9 cellular contexts compared by ENCODE assay signal in genomic region chr1:109923131-109923945, GRCh38. TPM values are rescaled to one million over a fixed set of nuclear protein-coding genes. Genes with fewer than 3 reads are reported as not detected.
DNase-seq lines count a peak whose midpoint lies in the region; ATAC-seq and TF ChIP-seq lines count a peak whose summit lies in the region.
"Had no signal": no experiment of that assay in that cellular context is flagged by ENCODE, and none has a peak within 500 bp of the region (broad histone marks: within the 10 kb centered on the region; RNA-seq: fewer than 3 reads in every experiment).

No MANE protein-coding gene starts in this region.

- no peaks in the 10 kb centered on the region for H3K4me1 Mint-ChIP-seq in activated CD4-positive, alpha-beta memory T cell treated with anti-CD3 and anti-CD28 coated beads for 36 hours (ENCODE audit: low read depth)

- no peak overlapping the region for H3K4me3 Mint-ChIP-seq in activated CD4-positive, alpha-beta memory T cell treated with anti-CD3 and anti-CD28 coated beads for 36 hours

- H3K9me2 ChIP-seq in HCT116 (ENCODE audit: insufficient read depth), result no peaks in the 10 kb centered on the region

- H3K36me3 Mint-ChIP-seq in activated CD4-positive, alpha-beta memory T cell treated with anti-CD3 and anti-CD28 coated beads for 36 hours, result peaks cover 81% of the 10 kb centered on the region

- no peaks in the 10 kb centered on the region for H3K27me3 ChIP-seq in A673 (replicated peaks; ENCODE audit: insufficient read depth, low read depth, low read length, poor library complexity)
- H3K27me3 ChIP-seq in HCT116 (ENCODE audit: insufficient read depth, low read length), result no peaks in the 10 kb centered on the region
- H3K27me3 ChIP-seq: ascending aorta had no signal

- H4K20me1 ChIP-seq in HCT116 (ENCODE audit: insufficient read depth), result no peaks in the 10 kb centered on the region

- H3K27me3 Mint-ChIP-seq in activated CD4-positive, alpha-beta memory T cell treated with anti-CD3 and anti-CD28 coated beads for 36 hours, result no peaks in the 10 kb centered on the region

- no peaks in the 10 kb centered on the region for H3K9me3 Mint-ChIP-seq in activated CD4-positive, alpha-beta memory T cell treated with anti-CD3 and anti-CD28 coated beads for 36 hours

- H3K9me3 ChIP-seq in A673 (ENCODE audit: low read depth, low read length, poor library complexity, severe bottlenecking) (no peaks in the 10 kb centered on the region), HCT116 (ENCODE audit: control insufficient read depth in 1 of 2, insufficient read depth in 1 of 2, low read depth in 1 of 2, low read length in 2 of 2) (no peaks in the 10 kb centered on the region)
- H3K9me3 ChIP-seq: ascending aorta had no signal

- no peaks in the 10 kb centered on the region for H3K79me2 ChIP-seq in HCT116 (ENCODE audit: insufficient read depth, low read length)

- TF ChIP-seq POLR2A in HCT116 (IDR thresholded peaks at IDR 0.05; ENCODE audit: borderline replicate concordance, extremely low read depth, insufficient read depth, insufficient read length), result no peak

- H3K36me3 ChIP-seq in A673 (ENCODE audit: insufficient read depth, low read length, poor library complexity, severe bottlenecking) (no peaks in the 10 kb centered on the region), HCT116 (ENCODE audit: control insufficient read depth in 1 of 2, insufficient read depth in 2 of 2, low read length in 2 of 2) (peaks cover 0 to 3% of the 10 kb centered on the region in 2 experiments; a peak in 1 of 4 replicates)

- no peak overlapping the region for H3K4me2 ChIP-seq in HCT116 (ENCODE audit: low read length)

- H3K9ac ChIP-seq in HCT116 (ENCODE audit: low read length), result no peak overlapping the region

- RAD21 ChIA-PET in HCT116 (lab: Charles Lee; ENCODE audit: low non-redundant PET in 1 of 2, low total read pairs in 2 of 2, uncharacterized antibody in 2 of 2, unreplicated experiment in 2 of 2), result interaction anchor here in 1 of 2 experiments (1.5 kb wide), 1 partner anchor 61 kb away, joined by 5 read pairs; the partner anchor contains the start of gene AHCYL1

- no peaks in the 10 kb centered on the region for H3K4me1 ChIP-seq in A673 (ENCODE audit: insufficient read depth, low read length, poor library complexity, severe bottlenecking)
- H3K4me1 ChIP-seq in HCT116 (ENCODE audit: control insufficient read depth in 1 of 2, insufficient read depth in 2 of 2, low read length in 2 of 2), result no peaks in the 10 kb centered on the region

- peak overlapping the region; percentile 50 for H3K27ac Mint-ChIP-seq in activated CD4-positive, alpha-beta memory T cell treated with anti-CD3 and anti-CD28 coated beads for 36 hours

- H3K27ac ChIP-seq in A673 (ENCODE audit: low read depth, low read length, poor library complexity, severe bottlenecking) (no peak overlapping the region), HCT116 (ENCODE audit: low read depth, low read length) (no peak overlapping the region; the same call in 1 of the 2 replicates)

- intact Hi-C loops in A673 (cut with micrococcal nuclease; ENCODE audit: unreplicated experiment) (no loop called here), HCT116 (cut with micrococcal nuclease) (loop anchor here (5.0 kb wide), 2 partner anchors 59 to 141 kb away; partner anchors contain the start of gene AHCYL1)
- intact Hi-C loops in activated CD4-positive, alpha-beta memory T cell treated with anti-CD3 and anti-CD28 coated beads for 36 hours (cut with micrococcal nuclease), result no loop called here

- BruUV-seq in A673 (replicated peaks; lab: Mats Ljungman, UMichigan) (no TSS peak), HCT116 (replicated peaks; lab: Mats Ljungman, UMichigan) (no TSS peak)

- TF ChIP-seq CTCF in A673 (conservative IDR thresholded peaks at IDR 0.05; ENCODE audit: low read depth, low read length) (peak; percentile 62), HCT116 (IDR thresholded peaks at IDR 0.05 in 2 of 3, conservative IDR thresholded peaks at IDR 0.05 in 1 of 3; ENCODE audit: borderline replicate concordance in 1 of 3, insufficient read depth in 1 of 3, low read depth in 2 of 3, low read length in 2 of 3) (peak; percentile 24 to 69 (median 64); a peak in 5 of 6 replicates)

- H3K4me3 ChIP-seq in A673 (ENCODE audit: low read depth, low read length, poor library complexity, severe bottlenecking), result no peak overlapping the region
- no peak overlapping the region for H3K4me3 ChIP-seq in HCT116 (replicated peaks in 1 of 2; ENCODE audit: low read depth in 1 of 2, low read length in 2 of 2)
- H3K4me3 ChIP-seq: ascending aorta had no signal

- TF ChIP-seq RAD21 in HCT116 (IDR thresholded peaks at IDR 0.05; ENCODE audit: low read depth), result peak; percentile 24; the same call in 1 of the 2 replicates

- CTCF ChIA-PET in A673 (lab: Charles Lee) (interaction anchor here (1.0 to 2.2 kb wide), 5 partner anchors 24 to 640 kb away, joined by 3 to 6 read pairs (median 4); partner anchors contain the start of genes AHCYL1 and PSRC1), HCT116 (lab: Charles Lee) (interaction anchor here (0.6 to 3.1 kb wide), 6 partner anchors 9 to 61 kb away, joined by 3 to 15 read pairs (median 3); partner anchors contain the start of gene AHCYL1)
- CTCF ChIA-PET in activated CD4-positive, alpha-beta memory T cell treated with anti-CD3 and anti-CD28 coated beads for 36 hours (lab: Charles Lee), result interaction anchor here (0.6 to 2.2 kb wide), 9 partner anchors 9 to 1859 kb away, joined by 3 to 21 read pairs (median 3); partner anchors contain the start of gene AHCYL1

- peak; percentile 42 for DNase-seq in A673 (ENCODE audit: low spot score)
- DNase-seq in HCT116 (ENCODE audit: low read depth, low spot score), result no peak
- peak; percentile 39 for DNase-seq in activated CD4-positive, alpha-beta memory T cell treated with anti-CD3 and anti-CD28 coated beads for 36 hours
- DNase-seq in iPS-NIHi7 (ENCODE audit: extremely low spot score), result peak; percentile 86
- no peak for DNase-seq in NCI-H1092 (lab: John Stamatoyannopoulos, UW)
- DNase-seq in NCI-H345 (lab: John Stamatoyannopoulos, UW), result no peak
- no peak for DNase-seq in stimulated activated CD4-positive, alpha-beta T cell treated with anti-CD3 and anti-CD28 coated beads, Interleukin-4, amount 100 ng/mL, for 24 hours

- ATAC-seq in HCT116 (peak; percentile 93), HG03025 (IDR thresholded peaks at IDR 0.05; ENCODE audit: low FRiP score, unreplicated experiment) (no peak)

- H2AFZ ChIP-seq in HCT116 (ENCODE audit: low read depth, low read length, poor library complexity, severe bottlenecking), result no peak overlapping the region

- POLR2A ChIA-PET in A673 (lab: Charles Lee; ENCODE audit: low non-redundant PET) (no interaction called here), HCT116 (lab: Charles Lee) (no interaction called here)
- POLR2A ChIA-PET in activated CD4-positive, alpha-beta memory T cell treated with anti-CD3 and anti-CD28 coated beads for 36 hours (lab: Charles Lee), result interaction anchor here (0.6 kb wide), 1 partner anchor 960 kb away, joined by 4 read pairs; no protein-coding TSS in a partner anchor

TF ChIP-seq in HCT116, 20 proteins besides CTCF, POLR2A, EP300 and RAD21 (continues in another document):
- TF ChIP-seq REST (IDR thresholded peaks at IDR 0.05; ENCODE audit: low read depth), result no peak
- TF ChIP-seq CBX3 (IDR thresholded peaks at IDR 0.05; ENCODE audit: low read depth), result no peak
- TF ChIP-seq ZBTB33 (IDR thresholded peaks at IDR 0.05; ENCODE audit: extremely low read depth, insufficient replicate concordance, low read length), result no peak
- TF ChIP-seq CEBPB (IDR thresholded peaks at IDR 0.05; ENCODE audit: low read depth), result no peak
- no peak for TF ChIP-seq SRF (IDR thresholded peaks at IDR 0.05; ENCODE audit: low read depth)

RNA-seq across cellular contexts. Expression of gene CSF1, which starts 12.7 kb away (rescaled TPM):
- 4.9 and 7.2 TPM in 2 replicates for total RNA-seq in A673 (2021)
- 3.0 TPM for total RNA-seq in HCT116 (2021; ENCODE audit: unreplicated experiment)
- 2.1 and 2.3 TPM in 2 replicates for polyA plus RNA-seq in HCT116 (2012)
- total RNA-seq in activated CD4-positive, alpha-beta memory T cell treated with anti-CD3 and anti-CD28 coated beads for 36 hours, result 100 to 1,000 TPM; 135 to 140 TPM

Comparison
In these comparisons a context has a peak if more than half of its experiments do, and no peak if none do; other contexts are left out.
1. DNase-seq: peak in A673 (single experiment), activated CD4-positive, alpha-beta memory T cell treated with anti-CD3 and anti-CD28 coated beads for 36 hours (single experiment) and iPS-NIHi7 (single experiment); none in HCT116 (single experiment), NCI-H1092 (single experiment), NCI-H345 (single experiment) and stimulated activated CD4-positive, alpha-beta T cell treated with anti-CD3 and anti-CD28 coated beads, Interleukin-4, amount 100 ng/mL, for 24 hours (single experiment).
2. RNA of gene CSF1, which starts 12.7 kb away (total RNA-seq): 135 to 140 TPM in activated CD4-positive, alpha-beta memory T cell treated with anti-CD3 and anti-CD28 coated beads for 36 hours; 4.9 to 7.2 TPM in A673 and 3.0 TPM in HCT116 (single experiment); every median in the first group is over 10 times any median in the second.